In genomic region chr12:58365087-58365390, GRCh38 we compare ENCODE assay signal across 18 cellular contexts.
DNase-seq lines count a peak whose midpoint lies in the region; TF ChIP-seq lines count a peak whose summit lies in the region.
"Had no signal": no experiment of that assay in that cellular context is flagged by ENCODE, and none has a peak within 500 bp of the region (broad histone marks: within the 10 kb centered on the region; RNA-seq: fewer than 3 reads in every experiment).

No MANE protein-coding gene starts in this region.

- no peaks in the 10 kb centered on the region for H3K27me3 ChIP-seq in mammary epithelial cell (ENCODE audit: insufficient read depth, low read length)
- H3K27me3 ChIP-seq in adipocyte (replicated peaks; ENCODE audit: control insufficient read depth, insufficient read depth, low read length) = no peaks in the 10 kb centered on the region

- H3K9ac ChIP-seq in mammary epithelial cell (ENCODE audit: insufficient read depth, low read length) (no peak overlapping the region), adipocyte (ENCODE audit: low read length) (peak overlapping the region; percentile 32)
- H3K9ac ChIP-seq: KMS-11 had no signal

- H3K27ac Mint-ChIP-seq in MCF 10A (ENCODE audit: low read depth, unreplicated experiment) = no peak overlapping the region
- no peak overlapping the region for H3K27ac Mint-ChIP-seq in activated naive CD8-positive, alpha-beta T cell treated with anti-CD3 and anti-CD28 coated beads for 36 hours
- H3K27ac Mint-ChIP-seq: CD4-positive, CD25-positive, alpha-beta regulatory T cell had no signal

- H3K36me3 Mint-ChIP-seq in MCF 10A (ENCODE audit: insufficient read depth, unreplicated experiment) = no peaks in the 10 kb centered on the region
- no peaks in the 10 kb centered on the region for H3K36me3 Mint-ChIP-seq in activated naive CD8-positive, alpha-beta T cell treated with anti-CD3 and anti-CD28 coated beads for 36 hours
- H3K36me3 Mint-ChIP-seq: CD4-positive, CD25-positive, alpha-beta regulatory T cell had no signal

- peak overlapping the region; percentile 31 for H3K4me2 ChIP-seq in mammary epithelial cell (ENCODE audit: insufficient read depth, low read depth, low read length)
- H3K4me2 ChIP-seq: KMS-11 had no signal

- POLR2A ChIA-PET in MCF 10A (lab: Yijun Ruan, JAX) = interaction anchor here (0.7 kb wide), 1 partner anchor 28 kb away, joined by 3 read pairs; no protein-coding TSS in a partner anchor

- TF ChIP-seq CTCF in mammary epithelial cell (conservative IDR thresholded peaks at IDR 0.05 in 1 of 2, IDR thresholded peaks at IDR 0.05 in 1 of 2; ENCODE audit: extremely low read depth in 1 of 2, insufficient read depth in 1 of 2, low read depth in 1 of 2, low read length in 2 of 2) (no peak), MCF 10A (IDR thresholded peaks at IDR 0.05; ENCODE audit: unreplicated experiment) (no peak)

- BruUV-seq in mammary epithelial cell (replicated peaks; lab: Mats Ljungman, UMichigan) (no TSS peak), MCF 10A (replicated peaks; lab: Mats Ljungman, UMichigan) (no TSS peak)

- H3K4me1 ChIP-seq in mammary epithelial cell (ENCODE audit: insufficient read depth, low read length) (peaks cover 26% of the 10 kb centered on the region), adipocyte (ENCODE audit: control insufficient read depth, insufficient read depth, low read length) (peaks cover 30% of the 10 kb centered on the region), mesodermal cell (ENCODE audit: control insufficient read depth, insufficient read depth, low read length, poor library complexity, severe bottlenecking) (peaks cover 17% of the 10 kb centered on the region)
- H3K4me1 ChIP-seq: HAP-1 had no signal

- no peak overlapping the region for H3K27ac ChIP-seq in mammary epithelial cell (ENCODE audit: insufficient read depth, low read depth, low read length)
- H3K27ac ChIP-seq in mesodermal cell (ENCODE audit: low read depth, low read length, severe bottlenecking) = peak overlapping the region; percentile 93
- H3K27ac ChIP-seq: KMS-11 had no signal

- no peaks in the 10 kb centered on the region for H3K79me2 ChIP-seq in mammary epithelial cell (ENCODE audit: insufficient read depth, low read length)

- H3K4me3 ChIP-seq in mammary epithelial cell (replicated peaks in 1 of 3; ENCODE audit: insufficient read depth in 1 of 3, low read depth in 2 of 3, low read length in 3 of 3) (no peak overlapping the region), adipocyte (ENCODE audit: low read length) (peak overlapping the region; percentile 3), mesodermal cell (ENCODE audit: extremely low read depth, insufficient read depth, low read length, poor library complexity, severe bottlenecking) (no peak overlapping the region)
- H3K4me3 ChIP-seq: HAP-1 had no signal

- no peaks in the 10 kb centered on the region for H4K20me1 ChIP-seq in mammary epithelial cell (ENCODE audit: insufficient read depth, low read length)

- no peaks in the 10 kb centered on the region for H3K9me3 Mint-ChIP-seq in MCF 10A (ENCODE audit: unreplicated experiment)
- H3K9me3 Mint-ChIP-seq in activated naive CD8-positive, alpha-beta T cell treated with anti-CD3 and anti-CD28 coated beads for 36 hours = no peaks in the 10 kb centered on the region

- H3K4me1 Mint-ChIP-seq in MCF 10A (ENCODE audit: insufficient read depth, unreplicated experiment) = peaks cover 14% of the 10 kb centered on the region
- H3K4me1 Mint-ChIP-seq in activated naive CD8-positive, alpha-beta T cell treated with anti-CD3 and anti-CD28 coated beads for 36 hours = no peaks in the 10 kb centered on the region
- H3K4me1 Mint-ChIP-seq: CD4-positive, CD25-positive, alpha-beta regulatory T cell had no signal

- WGBS in mammary epithelial cell (ENCODE audit: low coverage, missing lambda C conversion rate) = 100% methylated on average over 1 of the region's 1 CpG
- WGBS in mesodermal cell (ENCODE audit: insufficient coverage in 2 of 2), 2 experiments = 80% methylated on average over 1 of the region's 1 CpG; no CpG with 5 or more reads in 1 of the 2 experiments

- no peaks in the 10 kb centered on the region for H3K27me3 Mint-ChIP-seq in MCF 10A (ENCODE audit: insufficient read depth, unreplicated experiment)
- H3K27me3 Mint-ChIP-seq in activated naive CD8-positive, alpha-beta T cell treated with anti-CD3 and anti-CD28 coated beads for 36 hours = no peaks in the 10 kb centered on the region
- H3K27me3 Mint-ChIP-seq: CD4-positive, CD25-positive, alpha-beta regulatory T cell had no signal

- H3K4me3 Mint-ChIP-seq in MCF 10A (ENCODE audit: unreplicated experiment) = no peak overlapping the region
- H3K4me3 Mint-ChIP-seq in activated naive CD8-positive, alpha-beta T cell treated with anti-CD3 and anti-CD28 coated beads for 36 hours = no peak overlapping the region
- H3K4me3 Mint-ChIP-seq: CD4-positive, CD25-positive, alpha-beta regulatory T cell had no signal

- intact Hi-C loops in mammary epithelial cell (cut with micrococcal nuclease) = no loop called here
- intact Hi-C loops in MCF 10A (cut with micrococcal nuclease) = no loop called here

- H3K9me3 ChIP-seq in mammary epithelial cell (replicated peaks; ENCODE audit: insufficient read depth, low read length) (no peaks in the 10 kb centered on the region), adipocyte (ENCODE audit: control insufficient read depth, low read length) (no peaks in the 10 kb centered on the region), mesodermal cell (ENCODE audit: control insufficient read depth, low read length) (no peaks in the 10 kb centered on the region)
- H3K9me3 ChIP-seq: HAP-1 had no signal

- DNase-seq in mammary epithelial cell = no peak
- no peak for DNase-seq in MCF 10A (ENCODE audit: unreplicated experiment)
- DNase-seq in adipocyte (ENCODE audit: low read depth) = no peak
- no peak for DNase-seq in activated naive CD8-positive, alpha-beta T cell treated with anti-CD3 and anti-CD28 coated beads for 36 hours
- no peak for DNase-seq in anterior cingulate cortex (lab: John Stamatoyannopoulos, UW)
- no peak for DNase-seq in midbrain (lab: John Stamatoyannopoulos, UW)
- DNase-seq in globus pallidus (ENCODE audit: low spot score) = no peak
- DNase-seq: 8988T; AML-193; Calu3; CD4-positive, CD25-positive, alpha-beta regulatory T cell; MM.1S; NCI-H187 treated with DMSO at 0.1 percent for 48 hours; NCI-H774; SHP77 treated with DMSO at 0.1 percent for 48 hours had no signal

- CTCF ChIA-PET in mammary epithelial cell (lab: Charles Lee; ENCODE audit: low non-redundant PET) (no interaction called here), MCF 10A (lab: Yijun Ruan, JAX) (no interaction called here)

- in situ Hi-C loops in mammary epithelial cell (cut with MboI; ENCODE audit: low sequenced_read_pairs in 2 of 2) = no loop called here

- no peak overlapping the region for H2AFZ ChIP-seq in mammary epithelial cell (ENCODE audit: low read depth, low read length)

- dilution Hi-C loops in mammary epithelial cell (cut with HindIII; ENCODE audit: low sequenced_read_pairs) = no loop called here

- no peaks in the 10 kb centered on the region for H3K36me3 ChIP-seq in mammary epithelial cell (ENCODE audit: insufficient read depth, low read length)
- no peaks in the 10 kb centered on the region for H3K36me3 ChIP-seq in adipocyte (ENCODE audit: control insufficient read depth, insufficient read depth, low read length, severe bottlenecking)
- no peaks in the 10 kb centered on the region for H3K36me3 ChIP-seq in mesodermal cell (ENCODE audit: control insufficient read depth, insufficient read depth, low read length)
- H3K36me3 ChIP-seq: HAP-1 had no signal
